In genomic region chrX:103941201-103941975, GRCh38 we compare ENCODE assay signal across 9 cellular contexts. TPM values are rescaled to one million over a fixed set of nuclear protein-coding genes. Genes with fewer than 3 reads are reported as not detected.
DNase-seq lines count a peak whose midpoint lies in the region; ATAC-seq and TF ChIP-seq lines count a peak whose summit lies in the region.
"Had no signal": no experiment of that assay in that cellular context is flagged by ENCODE, and none has a peak within 500 bp of the region (broad histone marks: within the 10 kb centered on the region; RNA-seq: fewer than 3 reads in every experiment).

No MANE protein-coding gene starts in this region.

- DNase-seq in NCI-H1436 (lab: John Stamatoyannopoulos, UW) = peak; percentile 10
- DNase-seq in NCI-H1436 treated with DMSO at 0.1 percent for 48 hours (lab: John Stamatoyannopoulos, UW) = no peak
- DNase-seq in NCI-H2171 (lab: John Stamatoyannopoulos, UW) = peak; percentile 0
- peak; percentile 39 for DNase-seq in cerebellum (ENCODE audit: low spot score)
- DNase-seq in mucosa of descending colon = no peak

- no peaks in the 10 kb centered on the region for H3K4me1 ChIP-seq in mucosa of descending colon (ENCODE audit: low read depth)
- H3K4me1 ChIP-seq: Caco-2 had no signal

- TF ChIP-seq CTCF in mucosa of descending colon (IDR thresholded peaks at IDR 0.05) = no peak

- intact Hi-C loops in mucosa of descending colon (cut with DNase I, micrococcal nuclease) = no loop called here

- H3K4me3 ChIP-seq in mucosa of descending colon = no peak overlapping the region

- H3K9me3 ChIP-seq in mucosa of descending colon = no peaks in the 10 kb centered on the region
- H3K9me3 ChIP-seq: Caco-2 had no signal

- H3K36me3 ChIP-seq in mucosa of descending colon (ENCODE audit: low read depth) = no peaks in the 10 kb centered on the region

- ATAC-seq in GM21526 (IDR thresholded peaks at IDR 0.05; ENCODE audit: low FRiP score, unreplicated experiment) (peak; percentile 92), mucosa of descending colon (peak; percentile 39), HG03469 (IDR thresholded peaks at IDR 0.05; ENCODE audit: unreplicated experiment) (no peak), GM21390 (IDR thresholded peaks at IDR 0.05; ENCODE audit: unreplicated experiment) (no peak)

RNA-seq across cellular contexts. Expression of gene TMSB15B, which starts 21.0 kb away (rescaled TPM):
- total RNA-seq in cerebellum (33.6 TPM), mucosa of descending colon (1 to 10 TPM in 2 of 3 donors, under 1 TPM in 1; 0.49 to 4.4 (median 2.2) TPM)

Comparison
In these comparisons a context has a peak if more than half of its experiments do, and no peak if none do; other contexts are left out.
1. DNase-seq: peak in NCI-H1436 (single experiment), NCI-H2171 (single experiment) and cerebellum (single experiment); none in NCI-H1436 treated with DMSO at 0.1 percent for 48 hours (single experiment) and mucosa of descending colon (0 of 3).
2. ATAC-seq: peak in GM21526 (single experiment) and mucosa of descending colon (single experiment); none in HG03469 (single experiment) and GM21390 (single experiment).